Comparison of ENCODE assay signal across 17 cellular contexts in the genomic region with DNA sequence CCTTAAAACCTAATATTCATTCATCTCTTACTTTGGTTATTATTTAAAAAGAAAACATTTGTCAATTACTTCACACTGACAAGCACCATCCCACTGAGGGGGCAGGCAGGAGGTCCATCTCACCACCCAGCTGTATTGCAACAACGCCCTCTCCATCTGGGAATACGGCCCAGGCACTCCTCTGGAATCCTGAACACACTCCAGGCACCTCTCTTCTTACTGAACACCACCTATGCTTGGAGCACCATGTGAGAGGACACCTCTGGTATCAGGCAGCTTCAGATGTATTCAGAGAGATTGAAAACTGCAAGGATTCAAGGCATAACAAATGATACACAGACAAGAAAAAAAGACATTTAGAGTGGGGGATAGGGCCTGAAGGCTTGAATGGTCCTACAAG.
DNase-seq lines count a peak whose midpoint lies in the region; ATAC-seq, FAIRE-seq and TF ChIP-seq lines count a peak whose summit lies in the region.
"Had no signal": no experiment of that assay in that cellular context is flagged by ENCODE, and none has a peak within 500 bp of the region (broad histone marks: within the 10 kb centered on the region; RNA-seq: fewer than 3 reads in every experiment).

No MANE protein-coding gene starts in this region.

- no peaks in the 10 kb centered on the region for H3K36me3 ChIP-seq in K562 (ENCODE audit: control insufficient read depth, insufficient read depth, low read length)

- no peaks in the 10 kb centered on the region for H3K4me1 ChIP-seq in K562 (replicated peaks in 1 of 2; ENCODE audit: control insufficient read depth in 2 of 2, insufficient read depth in 2 of 2, low read length in 2 of 2)

- H3K27ac ChIP-seq in K562 (ENCODE audit: extremely low read depth, low read depth, low read length): no peak overlapping the region

- no peaks in the 10 kb centered on the region for H3K36me3 Mint-ChIP-seq in osteocyte (ENCODE audit: unreplicated experiment)
- H3K36me3 Mint-ChIP-seq: CD4-positive, alpha-beta memory T cell had no signal

- H3K27me3 Mint-ChIP-seq in osteocyte (ENCODE audit: unreplicated experiment): no peaks in the 10 kb centered on the region

- ATAC-seq in K562 (no peak), HG02623 (IDR thresholded peaks at IDR 0.05; ENCODE audit: unreplicated experiment) (no peak)
- ATAC-seq: GM23338, HCT116 had no signal

- H3K27ac Mint-ChIP-seq in osteocyte (ENCODE audit: unreplicated experiment): no peak overlapping the region
- H3K27ac Mint-ChIP-seq: CD4-positive, alpha-beta memory T cell; GM23338; H9 had no signal

- TF ChIP-seq CTCF in K562 (IDR thresholded peaks at IDR 0.05 in 2 of 3, conservative IDR thresholded peaks at IDR 0.05 in 1 of 3; ENCODE audit: insufficient read depth in 2 of 3, low read depth in 1 of 3, low read length in 3 of 3) (no peak), osteocyte (IDR thresholded peaks at IDR 0.05) (no peak)

- peak; percentile 36 for DNase-seq in NCI-H146 treated with DMSO at 0.1 percent for 48 hours (lab: John Stamatoyannopoulos, UW; ENCODE audit: unreplicated experiment)
- DNase-seq in K562 (ENCODE audit: extremely low read depth in 1 of 4, low spot score in 3 of 4): no peak
- DNase-seq in osteocyte (ENCODE audit: extremely low spot score, unreplicated experiment): peak; percentile 46
- DNase-seq in NCI-H1694 treated with DMSO at 0.1 percent for 48 hours (lab: John Stamatoyannopoulos, UW): no peak
- no peak for DNase-seq in activated CD4-positive, CD25-positive, alpha-beta regulatory T cell (lab: John Stamatoyannopoulos, UW)
- DNase-seq: C1 segment of cervical spinal cord; Calu3; CD4-positive, alpha-beta memory T cell; COR-L47; DMS79 treated with DMSO at 0.1 percent for 48 hours; GF-D8; H9 had no signal

- no peak for TF ChIP-seq RAD21 in K562 (CRISPR knock-in tag; conservative IDR thresholded peaks at IDR 0.05 in 1 of 2, IDR thresholded peaks at IDR 0.05 in 1 of 2)

- no peak overlapping the region for H3K9ac ChIP-seq in K562 (ENCODE audit: insufficient read depth in 1 of 2, low read depth in 2 of 2, low read length in 2 of 2)

- H4K20me1 ChIP-seq in K562 (replicated peaks; ENCODE audit: control insufficient read depth, insufficient read depth, low read length): no peaks in the 10 kb centered on the region

- in situ Hi-C loops in K562 (cut with MboI): no loop called here

- no peaks in the 10 kb centered on the region for H3K27me3 ChIP-seq in K562 (ENCODE audit: control insufficient read depth in 2 of 2, insufficient read depth in 2 of 2, low read length in 2 of 2)

- FAIRE-seq in K562 (lab: Jason Lieb, UNC): peak; percentile 37
- FAIRE-seq: GM12891, GM18507 had no signal

- no peak for TF ChIP-seq POLR2A in K562 (conservative IDR thresholded peaks at IDR 0.05)

- H3K4me2 ChIP-seq in K562 (ENCODE audit: insufficient read depth, low read length): no peak overlapping the region
- H3K4me2 ChIP-seq: GM23338 had no signal

- H3K9me3 Mint-ChIP-seq in osteocyte (ENCODE audit: unreplicated experiment): no peaks in the 10 kb centered on the region
- H3K9me3 Mint-ChIP-seq: GM23338, H9 had no signal

- POLR2A ChIA-PET in K562 (lab: Yijun Ruan, JAX): interaction anchor here (0.7 kb wide), 1 partner anchor 248 kb away, joined by 3 read pairs; no protein-coding TSS in a partner anchor

- no peak overlapping the region for H3K4me3 ChIP-seq in K562
- H3K4me3 ChIP-seq: GM23338 had no signal

- no peak overlapping the region for H2AFZ ChIP-seq in K562 (ENCODE audit: low read depth, low read length)
- H2AFZ ChIP-seq: GM23338 had no signal

- no peak overlapping the region for H3K4me3 Mint-ChIP-seq in osteocyte (ENCODE audit: unreplicated experiment)
- H3K4me3 Mint-ChIP-seq: CD4-positive, alpha-beta memory T cell; GM23338; H9 had no signal

- intact Hi-C loops in K562 (cut with micrococcal nuclease): no loop called here

- CTCF ChIA-PET in K562 (lab: Yijun Ruan, JAX; ENCODE audit: low intra/inter-chr PET ratio): no interaction called here

- no peaks in the 10 kb centered on the region for H3K79me2 ChIP-seq in K562 (ENCODE audit: control insufficient read depth, insufficient read depth, low read length)

- WGBS in K562 (ENCODE audit: insufficient coverage, low coverage, missing lambda C conversion rate): 6% methylated on average over 2 of the region's 2 CpGs

- BruUV-seq in K562 (replicated peaks; lab: Mats Ljungman, UMichigan): no TSS peak

- TF ChIP-seq EP300 in K562 (IDR thresholded peaks at IDR 0.05; ENCODE audit: low read length): no peak

- no peaks in the 10 kb centered on the region for H3K9me3 ChIP-seq in K562 (replicated peaks; ENCODE audit: control insufficient read depth, insufficient read depth, low read depth, low read length)

- no peaks in the 10 kb centered on the region for H3K9me1 ChIP-seq in K562 (ENCODE audit: control insufficient read depth, insufficient read depth, low read length)

- H3K4me1 Mint-ChIP-seq in osteocyte (ENCODE audit: unreplicated experiment): no peaks in the 10 kb centered on the region
- H3K4me1 Mint-ChIP-seq: CD4-positive, alpha-beta memory T cell had no signal

TF ChIP-seq in K562, 482 proteins besides CTCF, POLR2A, EP300 and RAD21:
- TF ChIP-seq RBBP5 (IDR thresholded peaks at IDR 0.05; ENCODE audit: borderline replicate concordance, insufficient read depth, low read length, poor library complexity, severe bottlenecking): no peak
- TF ChIP-seq HNRNPLL (IDR thresholded peaks at IDR 0.05; ENCODE audit: low read depth, low read length, poor library complexity, severe bottlenecking): no peak
- no peak for TF ChIP-seq CAMTA2 (CRISPR knock-in tag; conservative IDR thresholded peaks at IDR 0.05)
- TF ChIP-seq, protein P1, sequence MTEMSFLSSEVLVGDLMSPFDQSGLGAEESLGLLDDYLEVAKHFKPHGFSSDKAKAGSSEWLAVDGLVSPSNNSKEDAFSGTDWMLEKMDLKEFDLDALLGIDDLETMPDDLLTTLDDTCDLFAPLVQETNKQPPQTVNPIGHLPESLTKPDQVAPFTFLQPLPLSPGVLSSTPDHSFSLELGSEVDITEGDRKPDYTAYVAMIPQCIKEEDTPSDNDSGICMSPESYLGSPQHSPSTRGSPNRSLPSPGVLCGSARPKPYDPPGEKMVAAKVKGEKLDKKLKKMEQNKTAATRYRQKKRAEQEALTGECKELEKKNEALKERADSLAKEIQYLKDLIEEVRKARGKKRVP (CRISPR knock-in tag; IDR thresholded peaks at IDR 0.05): no peak
- TF ChIP-seq, protein P2, sequence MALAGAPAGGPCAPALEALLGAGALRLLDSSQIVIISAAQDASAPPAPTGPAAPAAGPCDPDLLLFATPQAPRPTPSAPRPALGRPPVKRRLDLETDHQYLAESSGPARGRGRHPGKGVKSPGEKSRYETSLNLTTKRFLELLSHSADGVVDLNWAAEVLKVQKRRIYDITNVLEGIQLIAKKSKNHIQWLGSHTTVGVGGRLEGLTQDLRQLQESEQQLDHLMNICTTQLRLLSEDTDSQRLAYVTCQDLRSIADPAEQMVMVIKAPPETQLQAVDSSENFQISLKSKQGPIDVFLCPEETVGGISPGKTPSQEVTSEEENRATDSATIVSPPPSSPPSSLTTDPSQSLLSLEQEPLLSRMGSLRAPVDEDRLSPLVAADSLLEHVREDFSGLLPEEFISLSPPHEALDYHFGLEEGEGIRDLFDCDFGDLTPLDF (CRISPR knock-in tag; IDR thresholded peaks at IDR 0.05): no peak
- no peak for TF ChIP-seq FOXK1 (CRISPR knock-in tag; IDR thresholded peaks at IDR 0.05; ENCODE audit: borderline replicate concordance)
- TF ChIP-seq, protein P3, sequence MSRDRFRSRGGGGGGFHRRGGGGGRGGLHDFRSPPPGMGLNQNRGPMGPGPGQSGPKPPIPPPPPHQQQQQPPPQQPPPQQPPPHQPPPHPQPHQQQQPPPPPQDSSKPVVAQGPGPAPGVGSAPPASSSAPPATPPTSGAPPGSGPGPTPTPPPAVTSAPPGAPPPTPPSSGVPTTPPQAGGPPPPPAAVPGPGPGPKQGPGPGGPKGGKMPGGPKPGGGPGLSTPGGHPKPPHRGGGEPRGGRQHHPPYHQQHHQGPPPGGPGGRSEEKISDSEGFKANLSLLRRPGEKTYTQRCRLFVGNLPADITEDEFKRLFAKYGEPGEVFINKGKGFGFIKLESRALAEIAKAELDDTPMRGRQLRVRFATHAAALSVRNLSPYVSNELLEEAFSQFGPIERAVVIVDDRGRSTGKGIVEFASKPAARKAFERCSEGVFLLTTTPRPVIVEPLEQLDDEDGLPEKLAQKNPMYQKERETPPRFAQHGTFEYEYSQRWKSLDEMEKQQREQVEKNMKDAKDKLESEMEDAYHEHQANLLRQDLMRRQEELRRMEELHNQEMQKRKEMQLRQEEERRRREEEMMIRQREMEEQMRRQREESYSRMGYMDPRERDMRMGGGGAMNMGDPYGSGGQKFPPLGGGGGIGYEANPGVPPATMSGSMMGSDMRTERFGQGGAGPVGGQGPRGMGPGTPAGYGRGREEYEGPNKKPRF (IDR thresholded peaks at IDR 0.05; ENCODE audit: low read depth, low read length): no peak
- TF ChIP-seq ZNF121 (CRISPR knock-in tag; conservative IDR thresholded peaks at IDR 0.05): no peak
TF ChIP-seq in K562: peak in this region for 0.

Comparison
In these comparisons a context has a peak if more than half of its experiments do, and no peak if none do; other contexts are left out.
1. DNase-seq: peak in NCI-H146 treated with DMSO at 0.1 percent for 48 hours (single experiment) and osteocyte (single experiment); none in K562 (0 of 4), NCI-H1694 treated with DMSO at 0.1 percent for 48 hours (single experiment) and activated CD4-positive, CD25-positive, alpha-beta regulatory T cell (0 of 4).